In genomic region chr5:93162201-93162654, GRCh38 we compare ENCODE assay signal across 11 cellular contexts.
DNase-seq lines count a peak whose midpoint lies in the region; ATAC-seq and TF ChIP-seq lines count a peak whose summit lies in the region.
"Had no signal": no experiment of that assay in that cellular context is flagged by ENCODE, and none has a peak within 500 bp of the region (broad histone marks: within the 10 kb centered on the region; RNA-seq: fewer than 3 reads in every experiment).

No MANE protein-coding gene starts in this region.

- H4K20me1 ChIP-seq in GM23248 (ENCODE audit: insufficient read depth), result no peaks in the 10 kb centered on the region
- no peaks in the 10 kb centered on the region for H4K20me1 ChIP-seq in fibroblast of lung (ENCODE audit: control insufficient read depth, extremely low read depth, insufficient read depth, low read length)

- H3K4me3 ChIP-seq in GM23248 (peak overlapping the region; percentile 38), fibroblast of lung (replicated peaks in 1 of 4; ENCODE audit: control extremely low read depth in 1 of 4, insufficient read depth in 1 of 4, low read depth in 3 of 4, low read length in 4 of 4) (no peak overlapping the region)

- H3K4me2 ChIP-seq in GM23248 (ENCODE audit: unreplicated experiment) (peak overlapping the region; percentile 73), fibroblast of lung (ENCODE audit: extremely low read depth, insufficient read depth, low read length) (peak overlapping the region; percentile 48)

- no peaks in the 10 kb centered on the region for H3K79me2 ChIP-seq in GM23248 (ENCODE audit: insufficient read depth)
- H3K79me2 ChIP-seq in fibroblast of lung (ENCODE audit: control insufficient read depth, insufficient read depth, low read length), result no peaks in the 10 kb centered on the region

- 4 to 7% methylated on average over 1 of the region's 1 CpG for WGBS in GM23248 (ENCODE audit: low coverage in 1 of 2, low lambda C conversion rate in 2 of 2, missing lambda C conversion rate in 2 of 2), 2 experiments

- in situ Hi-C loops in GM23248 (cut with MboI), result no loop called here

- H2AFZ ChIP-seq in GM23248 (0 out of 2 replicates have a peak overlapping the region, but pooled peaks have one; percentile 4), fibroblast of lung (ENCODE audit: low read length) (no peak overlapping the region)

- H3F3A ChIP-seq in GM23248 (ENCODE audit: insufficient read depth), result peaks cover 46% of the 10 kb centered on the region

- H3K36me3 ChIP-seq in GM23248 (ENCODE audit: low read depth) (no peaks in the 10 kb centered on the region), fibroblast of lung (ENCODE audit: control insufficient read depth, insufficient read depth, low read length) (no peaks in the 10 kb centered on the region)

- no peaks in the 10 kb centered on the region for H3K9me3 ChIP-seq in GM23248 (ENCODE audit: low read depth)
- no peaks in the 10 kb centered on the region for H3K9me3 ChIP-seq in fibroblast of lung (ENCODE audit: control insufficient read depth, insufficient read depth, low read depth, low read length)

- H3K9me2 ChIP-seq in GM23248 (ENCODE audit: insufficient read depth), result no peaks in the 10 kb centered on the region

- H3K27me3 ChIP-seq in GM23248 (replicated peaks; ENCODE audit: insufficient read depth) (no peaks in the 10 kb centered on the region), fibroblast of lung (ENCODE audit: control insufficient read depth, insufficient read depth, low read length) (no peaks in the 10 kb centered on the region)

- DNase-seq in GM23248 (peak; percentile 68), RKO (ENCODE audit: low spot score) (peak; percentile 74), fibroblast of lung (ENCODE audit: low read depth in 2 of 2) (peak in 1 of 2 donors; percentile 81), retina (peak; percentile 29), NCI-H187 treated with DMSO at 0.1 percent for 48 hours (lab: John Stamatoyannopoulos, UW) (no peak)
- DNase-seq: activated CD4-positive, alpha-beta T cell treated with anti-CD3 and anti-CD28 coated beads for 4 hours; GDM1 had no signal

- ATAC-seq in GM18909 (IDR thresholded peaks at IDR 0.05; ENCODE audit: poor library complexity, unreplicated experiment), result no peak
- no peak for ATAC-seq in HG03175 (IDR thresholded peaks at IDR 0.05; ENCODE audit: unreplicated experiment)
- no peak for ATAC-seq in HG03025 (IDR thresholded peaks at IDR 0.05; ENCODE audit: low FRiP score, unreplicated experiment)

- TF ChIP-seq CTCF in fibroblast of lung (conservative IDR thresholded peaks at IDR 0.05 in 1 of 2, IDR thresholded peaks at IDR 0.05 in 1 of 2; ENCODE audit: low read depth in 1 of 2, low read length in 2 of 2), result no peak

- peaks cover 59% of the 10 kb centered on the region for H3K4me1 ChIP-seq in GM23248 (ENCODE audit: insufficient read depth)
- peaks cover 19% of the 10 kb centered on the region for H3K4me1 ChIP-seq in fibroblast of lung (ENCODE audit: control insufficient read depth, extremely low read depth, insufficient read depth, low read length)

- H3K9ac ChIP-seq in GM23248 (peak overlapping the region; percentile 25; the same call in 1 of the 2 replicates), fibroblast of lung (ENCODE audit: insufficient read depth, low read length) (no peak overlapping the region)

- H3K27ac ChIP-seq in GM23248, result peak overlapping the region; percentile 71
- H3K27ac ChIP-seq in fibroblast of lung (ENCODE audit: insufficient read depth, low read length), result peak overlapping the region; percentile 76
- H3K27ac ChIP-seq: HL-60 had no signal
